In genomic region chr9:89368550-89368949, GRCh38 we compare ENCODE assay signal across 19 cellular contexts. TPM values are rescaled to one million over a fixed set of nuclear protein-coding genes. Genes with fewer than 3 reads are reported as not detected.
A peak's percentile ranks its signal among the peaks of the same experiment; 100 is the strongest.
DNase-seq lines count a peak whose midpoint lies in the region; ATAC-seq, FAIRE-seq and TF ChIP-seq lines count a peak whose summit lies in the region.
"Had no signal": no experiment of that assay in that cellular context is flagged by ENCODE, and none has a peak within 500 bp of the region (broad histone marks: within the 10 kb centered on the region; RNA-seq: fewer than 3 reads in every experiment).

No MANE protein-coding gene starts in this region.

- no peak overlapping the region for H3K27ac ChIP-seq in kidney (ENCODE audit: low read depth in 2 of 2, low read length in 2 of 2)
- H3K27ac ChIP-seq in substantia nigra (ENCODE audit: low read depth, low read length, poor library complexity, severe bottlenecking) = peak overlapping the region; percentile 16
- H3K27ac ChIP-seq: BLaER1 had no signal

- no peaks in the 10 kb centered on the region for H3K4me1 ChIP-seq in kidney (ENCODE audit: control insufficient read depth in 1 of 2, insufficient read depth in 1 of 2, low read depth in 1 of 2, low read length in 2 of 2)

- no peak for TF ChIP-seq CTCF in kidney (IDR thresholded peaks at IDR 0.05; ENCODE audit: borderline replicate concordance, extremely low read depth, insufficient read depth)

- no peaks in the 10 kb centered on the region for H3K36me3 ChIP-seq in kidney (ENCODE audit: control insufficient read depth in 1 of 2, insufficient read depth in 2 of 2, low read length in 2 of 2)

- H3K9me3 Mint-ChIP-seq in activated T-cell treated with anti-CD3 and anti-CD28 coated beads, Interleukin-2, amount 50 U/mL, for 24 hours = no peaks in the 10 kb centered on the region
- H3K9me3 Mint-ChIP-seq in activated naive CD8-positive, alpha-beta T cell treated with anti-CD3 and anti-CD28 coated beads for 36 hours = no peaks in the 10 kb centered on the region

- peak overlapping the region; percentile 88 for H3K27ac Mint-ChIP-seq in activated T-cell treated with anti-CD3 and anti-CD28 coated beads, Interleukin-2, amount 50 U/mL, for 24 hours
- H3K27ac Mint-ChIP-seq in activated naive CD8-positive, alpha-beta T cell treated with anti-CD3 and anti-CD28 coated beads for 36 hours = peak overlapping the region; percentile 18

- H3K4me3 ChIP-seq in kidney (ENCODE audit: low read length in 2 of 2) = no peak overlapping the region
- H3K4me3 ChIP-seq: BLaER1, K562 had no signal

- ATAC-seq in left lobe of liver = no peak
- ATAC-seq: K562, Right ventricle myocardium inferior had no signal

- H3K9ac ChIP-seq in kidney (ENCODE audit: low read length in 2 of 2) = no peak overlapping the region
- H3K9ac ChIP-seq: BLaER1 had no signal

- H3K9me3 ChIP-seq in kidney (ENCODE audit: control insufficient read depth in 1 of 2, low read length in 2 of 2) = no peaks in the 10 kb centered on the region
- H3K9me3 ChIP-seq: BLaER1 had no signal

- no peak for FAIRE-seq in kidney (lab: Jason Lieb, UNC)
- FAIRE-seq: K562, RCC 7860 had no signal

- H3K4me1 Mint-ChIP-seq in activated T-cell treated with anti-CD3 and anti-CD28 coated beads, Interleukin-2, amount 50 U/mL, for 24 hours (ENCODE audit: low read depth) = peaks cover 20% of the 10 kb centered on the region
- peaks cover 6% of the 10 kb centered on the region for H3K4me1 Mint-ChIP-seq in activated naive CD8-positive, alpha-beta T cell treated with anti-CD3 and anti-CD28 coated beads for 36 hours

- intact Hi-C loops in kidney (cut with DNase I) = no loop called here

- peaks cover 18% of the 10 kb centered on the region for H3K36me3 Mint-ChIP-seq in activated T-cell treated with anti-CD3 and anti-CD28 coated beads, Interleukin-2, amount 50 U/mL, for 24 hours (ENCODE audit: low read depth)
- peaks cover 9% of the 10 kb centered on the region for H3K36me3 Mint-ChIP-seq in activated naive CD8-positive, alpha-beta T cell treated with anti-CD3 and anti-CD28 coated beads for 36 hours
- H3K36me3 Mint-ChIP-seq: CD4-positive, alpha-beta memory T cell had no signal

- no peaks in the 10 kb centered on the region for H3K27me3 Mint-ChIP-seq in activated T-cell treated with anti-CD3 and anti-CD28 coated beads, Interleukin-2, amount 50 U/mL, for 24 hours
- no peaks in the 10 kb centered on the region for H3K27me3 Mint-ChIP-seq in activated naive CD8-positive, alpha-beta T cell treated with anti-CD3 and anti-CD28 coated beads for 36 hours
- H3K27me3 Mint-ChIP-seq: CD4-positive, alpha-beta memory T cell had no signal

- DNase-seq in activated T-cell treated with anti-CD3 and anti-CD28 coated beads, Interleukin-2, amount 50 U/mL, for 24 hours = no peak
- no peak for DNase-seq in activated T-cell treated with anti-CD3 and anti-CD28 coated beads, Interleukin-2, amount 50 U/mL, for 1 hour
- no peak for DNase-seq in activated naive CD8-positive, alpha-beta T cell treated with anti-CD3 and anti-CD28 coated beads for 36 hours
- DNase-seq in kidney (peak; percentile 59), substantia nigra (lab: John Stamatoyannopoulos, UW) (no peak), left lobe of liver (ENCODE audit: low spot score) (no peak), amygdala (lab: John Stamatoyannopoulos, UW) (no peak)
- no peak for DNase-seq in stimulated activated CD4-positive, alpha-beta T cell treated with anti-CD3 and anti-CD28 coated beads, Interleukin-2, amount 100 ng/mL, for 24 hours
- DNase-seq: CD4-positive, alpha-beta memory T cell; DMS153; GF-D8; GOT3; NCI-H1105 treated with DMSO at 0.1 percent for 48 hours; NCI-H1694; NCI-H2081 treated with DMSO at 0.1 percent for 48 hours had no signal

- H3K4me3 Mint-ChIP-seq in activated T-cell treated with anti-CD3 and anti-CD28 coated beads, Interleukin-2, amount 50 U/mL, for 24 hours = no peak overlapping the region
- H3K4me3 Mint-ChIP-seq in activated naive CD8-positive, alpha-beta T cell treated with anti-CD3 and anti-CD28 coated beads for 36 hours = no peak overlapping the region
- H3K4me3 Mint-ChIP-seq: CD4-positive, alpha-beta memory T cell had no signal

RNA-seq across cellular contexts. Expression of gene SECISBP2, which starts 50.2 kb away (rescaled TPM):
- 10 to 100 TPM; 27.3 to 34.7 TPM for total RNA-seq in activated naive CD8-positive, alpha-beta T cell treated with anti-CD3 and anti-CD28 coated beads for 36 hours
- 59.8 TPM for total RNA-seq in kidney
- polyA plus RNA-seq in kidney (ENCODE audit: insufficient read depth, low read depth, low replicate concordance) = 27.0 TPM
- total RNA-seq in left lobe of liver = 19.1 TPM

RNA-seq across cellular contexts. Expression of gene CKS2, which starts 57.6 kb away (rescaled TPM):
- total RNA-seq in activated naive CD8-positive, alpha-beta T cell treated with anti-CD3 and anti-CD28 coated beads for 36 hours = 100 to 1,000 TPM; 333 to 343 TPM
- total RNA-seq in kidney (7.0 TPM), left lobe of liver (4.4 TPM)
- polyA plus RNA-seq in kidney (ENCODE audit: insufficient read depth, low read depth, low replicate concordance) = 72.8 TPM

Comparison
In these comparisons a context has a peak if more than half of its experiments do, and no peak if none do; other contexts are left out.
1. RNA of gene CKS2, which starts 57.6 kb away (total RNA-seq): 333 to 343 TPM in activated naive CD8-positive, alpha-beta T cell treated with anti-CD3 and anti-CD28 coated beads for 36 hours; 7.0 TPM in kidney (single experiment) and 4.4 TPM in left lobe of liver (single experiment); every median in the first group is over 10 times any median in the second.